Comparison of ENCODE assay signal across 28 cellular contexts in genomic region chr16:89869911-89870310, GRCh38.
"Had no signal": no experiment of that assay in that cellular context is flagged by ENCODE, and none has a peak within 500 bp of the region (broad histone marks: within the 10 kb centered on the region; RNA-seq: fewer than 3 reads in every experiment).

No MANE protein-coding gene starts in this region.

- H3K27ac Mint-ChIP-seq: activated CD4-positive, alpha-beta memory T cell treated with anti-CD3 and anti-CD28 coated beads for 36 hours; activated CD4-positive, alpha-beta T cell treated with anti-CD3 and anti-CD28 coated beads for 36 hours; activated CD4-positive, alpha-beta T cell treated with anti-CD3 and anti-CD28 coated beads, Interleukin-2, amount 10 ng/mL, durations not matched to agents 24 days and 14 days; activated CD8-positive, alpha-beta memory T cell treated with anti-CD3 and anti-CD28 coated beads, Interleukin-2, amount 10 ng/mL, durations not matched to agents 7 days and 5 days; activated CD8-positive, alpha-beta T cell treated with anti-CD3 and anti-CD28 coated beads, Interleukin-2, amount 10 ng/mL, durations not matched to agents 7 days and 5 days; activated naive CD8-positive, alpha-beta T cell; activated T-helper 17 cell treated with anti-CD3 and anti-CD28 coated beads, Interleukin-2, amount 50 U/mL, for 72 hours; effector memory CD8-positive, alpha-beta T cell had no signal

- H3K27me3 ChIP-seq: brain microvascular endothelial cell, esophagus muscularis mucosa, foreskin keratinocyte, gastrocnemius medialis, heart left ventricle had no signal

- H3K4me3 Mint-ChIP-seq: activated CD4-positive, alpha-beta memory T cell treated with anti-CD3 and anti-CD28 coated beads for 36 hours; activated CD4-positive, alpha-beta T cell treated with anti-CD3 and anti-CD28 coated beads for 36 hours; activated CD4-positive, alpha-beta T cell treated with anti-CD3 and anti-CD28 coated beads, Interleukin-2, amount 10 ng/mL, durations not matched to agents 24 days and 14 days; activated CD8-positive, alpha-beta memory T cell treated with anti-CD3 and anti-CD28 coated beads, Interleukin-2, amount 10 ng/mL, durations not matched to agents 7 days and 5 days; activated CD8-positive, alpha-beta T cell treated with anti-CD3 and anti-CD28 coated beads, Interleukin-2, amount 10 ng/mL, durations not matched to agents 7 days and 5 days; activated naive CD8-positive, alpha-beta T cell; activated T-cell treated with anti-CD3 and anti-CD28 coated beads, Interleukin-2, amount 50 U/mL, for 4 hours; activated T-helper 17 cell treated with anti-CD3 and anti-CD28 coated beads, Interleukin-2, amount 50 U/mL, for 72 hours; effector memory CD8-positive, alpha-beta T cell had no signal

- H3K27ac ChIP-seq: brain microvascular endothelial cell, esophagus muscularis mucosa, foreskin keratinocyte, gastrocnemius medialis, heart left ventricle had no signal

- H3K9me3 Mint-ChIP-seq: activated CD4-positive, alpha-beta T cell treated with anti-CD3 and anti-CD28 coated beads, Interleukin-2, amount 10 ng/mL, durations not matched to agents 24 days and 14 days; activated T-cell treated with anti-CD3 and anti-CD28 coated beads, Interleukin-2, amount 50 U/mL, for 4 hours; activated T-helper 17 cell treated with anti-CD3 and anti-CD28 coated beads, Interleukin-2, amount 50 U/mL, for 72 hours; effector memory CD8-positive, alpha-beta T cell had no signal

- H3K9me3 ChIP-seq: gastrocnemius medialis had no signal

- H3K4me3 ChIP-seq: esophagus muscularis mucosa, gastrocnemius medialis, heart left ventricle had no signal

- ATAC-seq: activated CD4-positive, alpha-beta T cell treated with anti-CD3 and anti-CD28 coated beads for 36 hours; activated CD8-positive, alpha-beta memory T cell treated with anti-CD3 and anti-CD28 coated beads, Interleukin-2, amount 10 ng/mL, durations not matched to agents 7 days and 5 days; activated CD8-positive, alpha-beta T cell treated with anti-CD3 and anti-CD28 coated beads, Interleukin-2, amount 10 ng/mL, durations not matched to agents 7 days and 5 days; activated T-cell treated with anti-CD3 and anti-CD28 coated beads, Interleukin-2, amount 50 U/mL, for 4 hours; activated T-helper 17 cell treated with anti-CD3 and anti-CD28 coated beads, Interleukin-2, amount 50 U/mL, for 72 hours; effector memory CD8-positive, alpha-beta T cell; foreskin keratinocyte; gastrocnemius medialis; heart left ventricle had no signal

- H3K27me3 Mint-ChIP-seq: activated CD4-positive, alpha-beta memory T cell treated with anti-CD3 and anti-CD28 coated beads for 36 hours; activated CD4-positive, alpha-beta T cell treated with anti-CD3 and anti-CD28 coated beads for 36 hours; activated CD4-positive, alpha-beta T cell treated with anti-CD3 and anti-CD28 coated beads, Interleukin-2, amount 10 ng/mL, durations not matched to agents 24 days and 14 days; activated CD8-positive, alpha-beta memory T cell treated with anti-CD3 and anti-CD28 coated beads, Interleukin-2, amount 10 ng/mL, durations not matched to agents 7 days and 5 days; activated naive CD8-positive, alpha-beta T cell; activated T-helper 17 cell treated with anti-CD3 and anti-CD28 coated beads, Interleukin-2, amount 50 U/mL, for 72 hours; effector memory CD8-positive, alpha-beta T cell had no signal

- DNase-seq: activated CD4-positive, alpha-beta memory T cell treated with anti-CD3 and anti-CD28 coated beads for 36 hours; activated CD4-positive, alpha-beta T cell treated with anti-CD3 and anti-CD28 coated beads for 36 hours; activated CD4-positive, alpha-beta T cell treated with anti-CD3 and anti-CD28 coated beads, Interleukin-2, amount 10 ng/mL, durations not matched to agents 24 days and 14 days; activated CD4-positive, CD25-positive, alpha-beta regulatory T cell; activated CD4-positive, CD25-positive, alpha-beta regulatory T cell treated with anti-CD3 and anti-CD28 coated beads, Interleukin-2, amount 50 U/mL, for 72 hours; activated CD8-positive, alpha-beta memory T cell treated with anti-CD3 and anti-CD28 coated beads, Interleukin-2, amount 10 ng/mL, durations not matched to agents 7 days and 5 days; activated CD8-positive, alpha-beta T cell treated with anti-CD3 and anti-CD28 coated beads, Interleukin-2, amount 10 ng/mL, durations not matched to agents 7 days and 5 days; activated effector memory CD4-positive, alpha-beta T cell treated with Interleukin-2 at 50 U/mL for 16 hours; activated gamma-delta T cell treated with Interleukin-2 at 50 U/mL for 16 hours; activated naive CD4-positive, alpha-beta T cell treated with anti-CD3 and anti-CD28 coated beads, Interleukin-2, amount 50 U/mL, for 16 hours; activated naive CD4-positive, alpha-beta T cell treated with Interleukin-2 at 50 U/mL for 16 hours; activated T-cell treated with anti-CD3 and anti-CD28 coated beads, Interleukin-2, amount 50 U/mL, for 4 hours; amniotic stem cell; anterior cingulate cortex; brain microvascular endothelial cell; cortex of kidney; dermis blood vessel endothelial cell; effector CD4-positive, alpha-beta T cell; effector memory CD8-positive, alpha-beta T cell; erythroblast; foreskin keratinocyte; gastrocnemius medialis; glutamatergic neuron; T-helper 2 cell had no signal
